2 cellular contexts compared by ENCODE assay signal in the genomic region with DNA sequence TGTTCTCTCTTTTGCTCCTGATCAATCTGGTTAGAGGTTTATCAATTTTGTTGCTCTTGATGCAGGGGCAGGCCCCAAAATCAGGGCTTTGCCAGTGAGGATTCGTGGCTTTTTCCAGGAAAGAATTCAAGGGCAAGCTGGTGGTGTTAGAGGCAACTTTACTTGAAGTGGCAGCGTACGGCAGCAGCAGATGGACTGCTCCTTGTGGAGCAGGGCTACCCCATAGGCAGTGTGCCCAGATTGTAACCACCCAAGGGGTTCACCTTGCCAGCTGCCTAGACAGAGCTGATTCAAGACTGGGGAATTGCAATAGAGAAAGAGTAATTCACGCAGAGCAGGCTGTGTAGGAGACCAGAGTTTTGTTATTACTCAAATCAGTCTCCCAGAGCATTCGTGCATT.
TF ChIP-seq lines count a peak whose summit lies in the region.

No MANE protein-coding gene starts in this region.

TF ChIP-seq in H1, 55 proteins besides CTCF, POLR2A, EP300 and RAD21 (continues in another document):
- TF ChIP-seq PHF8 (conservative IDR thresholded peaks at IDR 0.05; ENCODE audit: low read depth, low read length) = no peak
- TF ChIP-seq FOSL1 (IDR thresholded peaks at IDR 0.05; ENCODE audit: insufficient read depth, low read depth, low read length) = no peak
- no peak for TF ChIP-seq CREB1 (IDR thresholded peaks at IDR 0.05)
- no peak for TF ChIP-seq CBX5 (IDR thresholded peaks at IDR 0.05; ENCODE audit: low read depth, low read length)
- TF ChIP-seq HDAC2 (IDR thresholded peaks at IDR 0.05; ENCODE audit: borderline replicate concordance in 1 of 2, low read depth in 2 of 2, low read length in 2 of 2) = no peak
- no peak for TF ChIP-seq POU5F1 (IDR thresholded peaks at IDR 0.05; ENCODE audit: low read depth, low read length)
- TF ChIP-seq TAF1 (IDR thresholded peaks at IDR 0.05; ENCODE audit: low read depth, low read length) = no peak
- TF ChIP-seq, protein P1, sequence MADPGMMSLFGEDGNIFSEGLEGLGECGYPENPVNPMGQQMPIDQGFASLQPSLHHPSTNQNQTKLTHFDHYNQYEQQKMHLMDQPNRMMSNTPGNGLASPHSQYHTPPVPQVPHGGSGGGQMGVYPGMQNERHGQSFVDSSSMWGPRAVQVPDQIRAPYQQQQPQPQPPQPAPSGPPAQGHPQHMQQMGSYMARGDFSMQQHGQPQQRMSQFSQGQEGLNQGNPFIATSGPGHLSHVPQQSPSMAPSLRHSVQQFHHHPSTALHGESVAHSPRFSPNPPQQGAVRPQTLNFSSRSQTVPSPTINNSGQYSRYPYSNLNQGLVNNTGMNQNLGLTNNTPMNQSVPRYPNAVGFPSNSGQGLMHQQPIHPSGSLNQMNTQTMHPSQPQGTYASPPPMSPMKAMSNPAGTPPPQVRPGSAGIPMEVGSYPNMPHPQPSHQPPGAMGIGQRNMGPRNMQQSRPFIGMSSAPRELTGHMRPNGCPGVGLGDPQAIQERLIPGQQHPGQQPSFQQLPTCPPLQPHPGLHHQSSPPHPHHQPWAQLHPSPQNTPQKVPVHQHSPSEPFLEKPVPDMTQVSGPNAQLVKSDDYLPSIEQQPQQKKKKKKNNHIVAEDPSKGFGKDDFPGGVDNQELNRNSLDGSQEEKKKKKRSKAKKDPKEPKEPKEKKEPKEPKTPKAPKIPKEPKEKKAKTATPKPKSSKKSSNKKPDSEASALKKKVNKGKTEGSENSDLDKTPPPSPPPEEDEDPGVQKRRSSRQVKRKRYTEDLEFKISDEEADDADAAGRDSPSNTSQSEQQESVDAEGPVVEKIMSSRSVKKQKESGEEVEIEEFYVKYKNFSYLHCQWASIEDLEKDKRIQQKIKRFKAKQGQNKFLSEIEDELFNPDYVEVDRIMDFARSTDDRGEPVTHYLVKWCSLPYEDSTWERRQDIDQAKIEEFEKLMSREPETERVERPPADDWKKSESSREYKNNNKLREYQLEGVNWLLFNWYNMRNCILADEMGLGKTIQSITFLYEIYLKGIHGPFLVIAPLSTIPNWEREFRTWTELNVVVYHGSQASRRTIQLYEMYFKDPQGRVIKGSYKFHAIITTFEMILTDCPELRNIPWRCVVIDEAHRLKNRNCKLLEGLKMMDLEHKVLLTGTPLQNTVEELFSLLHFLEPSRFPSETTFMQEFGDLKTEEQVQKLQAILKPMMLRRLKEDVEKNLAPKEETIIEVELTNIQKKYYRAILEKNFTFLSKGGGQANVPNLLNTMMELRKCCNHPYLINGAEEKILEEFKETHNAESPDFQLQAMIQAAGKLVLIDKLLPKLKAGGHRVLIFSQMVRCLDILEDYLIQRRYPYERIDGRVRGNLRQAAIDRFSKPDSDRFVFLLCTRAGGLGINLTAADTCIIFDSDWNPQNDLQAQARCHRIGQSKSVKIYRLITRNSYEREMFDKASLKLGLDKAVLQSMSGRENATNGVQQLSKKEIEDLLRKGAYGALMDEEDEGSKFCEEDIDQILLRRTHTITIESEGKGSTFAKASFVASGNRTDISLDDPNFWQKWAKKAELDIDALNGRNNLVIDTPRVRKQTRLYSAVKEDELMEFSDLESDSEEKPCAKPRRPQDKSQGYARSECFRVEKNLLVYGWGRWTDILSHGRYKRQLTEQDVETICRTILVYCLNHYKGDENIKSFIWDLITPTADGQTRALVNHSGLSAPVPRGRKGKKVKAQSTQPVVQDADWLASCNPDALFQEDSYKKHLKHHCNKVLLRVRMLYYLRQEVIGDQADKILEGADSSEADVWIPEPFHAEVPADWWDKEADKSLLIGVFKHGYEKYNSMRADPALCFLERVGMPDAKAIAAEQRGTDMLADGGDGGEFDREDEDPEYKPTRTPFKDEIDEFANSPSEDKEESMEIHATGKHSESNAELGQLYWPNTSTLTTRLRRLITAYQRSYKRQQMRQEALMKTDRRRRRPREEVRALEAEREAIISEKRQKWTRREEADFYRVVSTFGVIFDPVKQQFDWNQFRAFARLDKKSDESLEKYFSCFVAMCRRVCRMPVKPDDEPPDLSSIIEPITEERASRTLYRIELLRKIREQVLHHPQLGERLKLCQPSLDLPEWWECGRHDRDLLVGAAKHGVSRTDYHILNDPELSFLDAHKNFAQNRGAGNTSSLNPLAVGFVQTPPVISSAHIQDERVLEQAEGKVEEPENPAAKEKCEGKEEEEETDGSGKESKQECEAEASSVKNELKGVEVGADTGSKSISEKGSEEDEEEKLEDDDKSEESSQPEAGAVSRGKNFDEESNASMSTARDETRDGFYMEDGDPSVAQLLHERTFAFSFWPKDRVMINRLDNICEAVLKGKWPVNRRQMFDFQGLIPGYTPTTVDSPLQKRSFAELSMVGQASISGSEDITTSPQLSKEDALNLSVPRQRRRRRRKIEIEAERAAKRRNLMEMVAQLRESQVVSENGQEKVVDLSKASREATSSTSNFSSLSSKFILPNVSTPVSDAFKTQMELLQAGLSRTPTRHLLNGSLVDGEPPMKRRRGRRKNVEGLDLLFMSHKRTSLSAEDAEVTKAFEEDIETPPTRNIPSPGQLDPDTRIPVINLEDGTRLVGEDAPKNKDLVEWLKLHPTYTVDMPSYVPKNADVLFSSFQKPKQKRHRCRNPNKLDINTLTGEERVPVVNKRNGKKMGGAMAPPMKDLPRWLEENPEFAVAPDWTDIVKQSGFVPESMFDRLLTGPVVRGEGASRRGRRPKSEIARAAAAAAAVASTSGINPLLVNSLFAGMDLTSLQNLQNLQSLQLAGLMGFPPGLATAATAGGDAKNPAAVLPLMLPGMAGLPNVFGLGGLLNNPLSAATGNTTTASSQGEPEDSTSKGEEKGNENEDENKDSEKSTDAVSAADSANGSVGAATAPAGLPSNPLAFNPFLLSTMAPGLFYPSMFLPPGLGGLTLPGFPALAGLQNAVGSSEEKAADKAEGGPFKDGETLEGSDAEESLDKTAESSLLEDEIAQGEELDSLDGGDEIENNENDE (IDR thresholded peaks at IDR 0.05; ENCODE audit: insufficient replicate concordance, low read length) = no peak
- no peak for TF ChIP-seq E2F6 (IDR thresholded peaks at IDR 0.05)
- no peak for TF ChIP-seq CBX8 (IDR thresholded peaks at IDR 0.05; ENCODE audit: borderline replicate concordance, low read depth, low read length)
- no peak for TF ChIP-seq GABPA (IDR thresholded peaks at IDR 0.05; ENCODE audit: borderline replicate concordance, insufficient read depth, low read length)
- no peak for TF ChIP-seq EZH2 (IDR thresholded peaks at IDR 0.05; ENCODE audit: low read depth, low read length, severe bottlenecking)
- TF ChIP-seq BCL11A (IDR thresholded peaks at IDR 0.05; ENCODE audit: low read depth in 2 of 2, low read length in 2 of 2) = no peak
- TF ChIP-seq ZNF274 (IDR thresholded peaks at IDR 0.05; ENCODE audit: borderline replicate concordance, extremely low read depth, low read length) = no peak
- TF ChIP-seq RFX5 (IDR thresholded peaks at IDR 0.05; ENCODE audit: borderline replicate concordance, low read depth, low read length) = no peak
- no peak for TF ChIP-seq ATF3 (IDR thresholded peaks at IDR 0.05; ENCODE audit: insufficient read depth, low read depth, low read length)

TF ChIP-seq in SK-N-SH treated with all-trans-retinoic acid at 6 μM for 48 hours, 23 proteins besides CTCF, POLR2A, EP300 and RAD21:
- TF ChIP-seq ZNF70 (CRISPR knock-in tag; IDR thresholded peaks at IDR 0.05) = no peak
- TF ChIP-seq PPARA (CRISPR knock-in tag; IDR thresholded peaks at IDR 0.05; ENCODE audit: borderline replicate concordance) = no peak
- no peak for TF ChIP-seq ZFP30 (CRISPR knock-in tag; IDR thresholded peaks at IDR 0.05)
- no peak for TF ChIP-seq GLIS3 (CRISPR knock-in tag; IDR thresholded peaks at IDR 0.05)
- TF ChIP-seq ZC3H10 (CRISPR knock-in tag; IDR thresholded peaks at IDR 0.05) = no peak
- no peak for TF ChIP-seq TOX (CRISPR knock-in tag; IDR thresholded peaks at IDR 0.05; ENCODE audit: borderline replicate concordance)
- no peak for TF ChIP-seq ZNF565 (CRISPR knock-in tag; conservative IDR thresholded peaks at IDR 0.05; ENCODE audit: low read depth)
- TF ChIP-seq OSR1 (CRISPR knock-in tag; IDR thresholded peaks at IDR 0.05) = no peak
- TF ChIP-seq, protein P2, sequence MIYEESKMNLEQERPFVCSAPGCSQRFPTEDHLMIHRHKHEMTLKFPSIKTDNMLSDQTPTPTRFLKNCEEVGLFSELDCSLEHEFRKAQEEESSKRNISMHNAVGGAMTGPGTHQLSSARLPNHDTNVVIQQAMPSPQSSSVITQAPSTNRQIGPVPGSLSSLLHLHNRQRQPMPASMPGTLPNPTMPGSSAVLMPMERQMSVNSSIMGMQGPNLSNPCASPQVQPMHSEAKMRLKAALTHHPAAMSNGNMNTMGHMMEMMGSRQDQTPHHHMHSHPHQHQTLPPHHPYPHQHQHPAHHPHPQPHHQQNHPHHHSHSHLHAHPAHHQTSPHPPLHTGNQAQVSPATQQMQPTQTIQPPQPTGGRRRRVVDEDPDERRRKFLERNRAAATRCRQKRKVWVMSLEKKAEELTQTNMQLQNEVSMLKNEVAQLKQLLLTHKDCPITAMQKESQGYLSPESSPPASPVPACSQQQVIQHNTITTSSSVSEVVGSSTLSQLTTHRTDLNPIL (CRISPR knock-in tag; IDR thresholded peaks at IDR 0.05; ENCODE audit: low read depth) = no peak
- TF ChIP-seq TCF4 (CRISPR knock-in tag; IDR thresholded peaks at IDR 0.05; ENCODE audit: borderline replicate concordance) = no peak
- TF ChIP-seq, protein P3, sequence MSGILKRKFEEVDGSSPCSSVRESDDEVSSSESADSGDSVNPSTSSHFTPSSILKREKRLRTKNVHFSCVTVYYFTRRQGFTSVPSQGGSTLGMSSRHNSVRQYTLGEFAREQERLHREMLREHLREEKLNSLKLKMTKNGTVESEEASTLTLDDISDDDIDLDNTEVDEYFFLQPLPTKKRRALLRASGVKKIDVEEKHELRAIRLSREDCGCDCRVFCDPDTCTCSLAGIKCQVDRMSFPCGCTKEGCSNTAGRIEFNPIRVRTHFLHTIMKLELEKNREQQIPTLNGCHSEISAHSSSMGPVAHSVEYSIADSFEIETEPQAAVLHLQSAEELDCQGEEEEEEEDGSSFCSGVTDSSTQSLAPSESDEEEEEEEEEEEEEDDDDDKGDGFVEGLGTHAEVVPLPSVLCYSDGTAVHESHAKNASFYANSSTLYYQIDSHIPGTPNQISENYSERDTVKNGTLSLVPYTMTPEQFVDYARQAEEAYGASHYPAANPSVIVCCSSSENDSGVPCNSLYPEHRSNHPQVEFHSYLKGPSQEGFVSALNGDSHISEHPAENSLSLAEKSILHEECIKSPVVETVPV (CRISPR knock-in tag; IDR thresholded peaks at IDR 0.05) = no peak
- no peak for TF ChIP-seq CSDC2 (CRISPR knock-in tag; IDR thresholded peaks at IDR 0.05)
- no peak for TF ChIP-seq ARNTL (CRISPR knock-in tag; IDR thresholded peaks at IDR 0.05; ENCODE audit: borderline replicate concordance, low read depth)
